ENCODE assay signal across 1 cellular context in genomic region chr1:202212787-202213186, GRCh38.
TF ChIP-seq lines count a peak whose summit lies in the region.

No MANE protein-coding gene starts in this region.

TF ChIP-seq in HCT116, 20 proteins besides CTCF, POLR2A, EP300 and RAD21 (continued from another document):
- TF ChIP-seq CEBPB (IDR thresholded peaks at IDR 0.05; ENCODE audit: low read depth) (no peak), ATF3 (IDR thresholded peaks at IDR 0.05) (no peak), ZNF274 (IDR thresholded peaks at IDR 0.05; ENCODE audit: low read depth, low read length) (no peak), POLR2AphosphoS5 (IDR thresholded peaks at IDR 0.05; ENCODE audit: low read depth, low read length) (no peak)
TF ChIP-seq in HCT116: peak in this region for 0.
